Comparison of ENCODE assay signal across 25 cellular contexts in the genomic region with DNA sequence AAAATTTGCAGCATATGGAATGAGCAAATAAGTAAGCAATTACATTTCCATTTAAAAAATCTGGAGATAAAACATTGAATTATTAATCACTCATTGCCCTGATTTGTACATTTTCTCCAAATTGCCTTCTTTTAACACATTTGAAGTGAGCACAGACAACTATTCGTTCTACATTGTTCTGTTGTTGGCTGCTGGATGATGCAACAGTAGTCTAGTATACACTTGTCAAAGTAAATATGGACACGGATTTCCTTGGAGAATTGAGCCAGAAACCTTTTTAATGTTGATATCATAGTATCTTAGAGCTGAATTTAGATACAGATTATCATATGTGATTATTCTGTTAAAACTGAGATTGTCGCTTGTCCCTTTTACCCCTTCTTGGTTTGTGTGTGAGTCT.
"Had no signal": no experiment of that assay in that cellular context is flagged by ENCODE, and none has a peak within 500 bp of the region (broad histone marks: within the 10 kb centered on the region; RNA-seq: fewer than 3 reads in every experiment).

No MANE protein-coding gene starts in this region.

- H3K36me3 ChIP-seq: cardiac muscle cell, esophagus muscularis mucosa, gastroesophageal sphincter, spleen, thyroid gland, upper lobe of right lung had no signal

- ATAC-seq: activated T-cell treated with anti-CD3 and anti-CD28 coated beads, Interleukin-2, amount 50 U/mL, for 72 hours; gastroesophageal sphincter; natural killer cell treated with Interleukin-12 subunit alpha and Interleukin-12 subunit beta and Interleukin-15 and Interleukin-18, amount 100 ng/mL, for 72 hours; upper lobe of right lung had no signal

- H3K4me3 ChIP-seq: cardiac muscle cell, esophagus muscularis mucosa, gastroesophageal sphincter, spleen, thyroid gland, upper lobe of right lung had no signal

- H3K9me3 ChIP-seq: esophagus muscularis mucosa, gastroesophageal sphincter, spleen, thyroid gland, upper lobe of right lung had no signal

- H3K27ac Mint-ChIP-seq: activated CD4-positive, alpha-beta memory T cell treated with anti-CD3 and anti-CD28 coated beads for 36 hours; activated naive CD4-positive, alpha-beta T cell treated with anti-CD3 and anti-CD28 coated beads for 36 hours; activated naive CD8-positive, alpha-beta T cell treated with anti-CD3 and anti-CD28 coated beads, Interleukin-2, amount 10 ng/mL, durations not matched to agents 7 days and 5 days; activated T-cell treated with anti-CD3 and anti-CD28 coated beads, Interleukin-2, amount 50 U/mL, for 72 hours; dendritic cell treated with granulocyte-macrophage colony-stimulating factor and Interleukin-4, amounts not matched to agents 40 ng/mL and 50 ng/mL, for 4 days; natural killer cell treated with Interleukin-12 subunit alpha and Interleukin-12 subunit beta and Interleukin-15 and Interleukin-18, amount 100 ng/mL, for 72 hours; progenitor cell of endocrine pancreas; stimulated activated naive CD8-positive, alpha-beta T cell treated with anti-CD3 and anti-CD28 coated beads, Interleukin-15, Interleukin-2, amounts not matched to agents 100 ng/mL and 50 ng/mL, for 24 hours had no signal

- H3K4me1 ChIP-seq: esophagus muscularis mucosa, gastroesophageal sphincter, thyroid gland, upper lobe of right lung had no signal

- H3K9me3 Mint-ChIP-seq: activated CD4-positive, alpha-beta memory T cell treated with anti-CD3 and anti-CD28 coated beads for 36 hours; activated naive CD4-positive, alpha-beta T cell treated with anti-CD3 and anti-CD28 coated beads for 36 hours; activated naive CD8-positive, alpha-beta T cell treated with anti-CD3 and anti-CD28 coated beads, Interleukin-2, amount 10 ng/mL, durations not matched to agents 7 days and 5 days; activated T-cell treated with anti-CD3 and anti-CD28 coated beads, Interleukin-2, amount 50 U/mL, for 72 hours; dendritic cell treated with granulocyte-macrophage colony-stimulating factor and Interleukin-4, amounts not matched to agents 40 ng/mL and 50 ng/mL, for 4 days; memory B cell; natural killer cell treated with Interleukin-12 subunit alpha and Interleukin-12 subunit beta and Interleukin-15 and Interleukin-18, amount 100 ng/mL, for 72 hours had no signal

- H3K27me3 Mint-ChIP-seq: activated CD4-positive, alpha-beta memory T cell treated with anti-CD3 and anti-CD28 coated beads for 36 hours; activated naive CD8-positive, alpha-beta T cell treated with anti-CD3 and anti-CD28 coated beads, Interleukin-2, amount 10 ng/mL, durations not matched to agents 7 days and 5 days; dendritic cell treated with granulocyte-macrophage colony-stimulating factor and Interleukin-4, amounts not matched to agents 40 ng/mL and 50 ng/mL, for 4 days; memory B cell; natural killer cell treated with Interleukin-12 subunit alpha and Interleukin-12 subunit beta and Interleukin-15 and Interleukin-18, amount 100 ng/mL, for 72 hours; progenitor cell of endocrine pancreas; stimulated activated naive CD8-positive, alpha-beta T cell treated with anti-CD3 and anti-CD28 coated beads, Interleukin-15, Interleukin-2, amounts not matched to agents 100 ng/mL and 50 ng/mL, for 24 hours had no signal

- H3K36me3 Mint-ChIP-seq: natural killer cell treated with Interleukin-12 subunit alpha and Interleukin-12 subunit beta and Interleukin-15 and Interleukin-18, amount 100 ng/mL, for 72 hours had no signal

- H3K27me3 ChIP-seq: cardiac muscle cell, esophagus muscularis mucosa, gastroesophageal sphincter, spleen, thyroid gland, upper lobe of right lung had no signal

- H3K27ac ChIP-seq: cardiac muscle cell, esophagus muscularis mucosa, gastroesophageal sphincter, spleen, thyroid gland, upper lobe of right lung had no signal

- H3K4me3 Mint-ChIP-seq: activated CD4-positive, alpha-beta memory T cell treated with anti-CD3 and anti-CD28 coated beads for 36 hours; activated naive CD4-positive, alpha-beta T cell treated with anti-CD3 and anti-CD28 coated beads for 36 hours; activated naive CD8-positive, alpha-beta T cell treated with anti-CD3 and anti-CD28 coated beads, Interleukin-2, amount 10 ng/mL, durations not matched to agents 7 days and 5 days; activated T-cell treated with anti-CD3 and anti-CD28 coated beads, Interleukin-2, amount 50 U/mL, for 72 hours; dendritic cell treated with granulocyte-macrophage colony-stimulating factor and Interleukin-4, amounts not matched to agents 40 ng/mL and 50 ng/mL, for 4 days; memory B cell; natural killer cell treated with Interleukin-12 subunit alpha and Interleukin-12 subunit beta and Interleukin-15 and Interleukin-18, amount 100 ng/mL, for 72 hours; stimulated activated naive CD8-positive, alpha-beta T cell treated with anti-CD3 and anti-CD28 coated beads, Interleukin-15, Interleukin-2, amounts not matched to agents 100 ng/mL and 50 ng/mL, for 24 hours had no signal

- DNase-seq: activated CD4-positive, alpha-beta memory T cell treated with anti-CD3 and anti-CD28 coated beads for 36 hours; activated CD4-positive, alpha-beta T cell treated with anti-CD3 and anti-CD28 coated beads for 48 hours; activated effector memory CD4-positive, alpha-beta T cell treated with Interleukin-2 at 50 U/mL for 16 hours; activated naive CD4-positive, alpha-beta T cell treated with anti-CD3 and anti-CD28 coated beads for 36 hours; activated naive CD8-positive, alpha-beta T cell treated with anti-CD3 and anti-CD28 coated beads, Interleukin-2, amount 10 ng/mL, durations not matched to agents 7 days and 5 days; activated T-cell treated with anti-CD3 and anti-CD28 coated beads, Interleukin-2, amount 50 U/mL, for 72 hours; amniotic stem cell; effector CD8-positive, alpha-beta T cell; head of caudate nucleus; hypothalamus; retina; spleen; stimulated activated CD4-positive, alpha-beta T cell treated with anti-CD3 and anti-CD28 coated beads, Interleukin-4, amount 100 ng/mL, for 24 hours; substantia nigra; T1000; thyroid gland; upper lobe of right lung had no signal
